9 cellular contexts compared by ENCODE assay signal in the genomic region with DNA sequence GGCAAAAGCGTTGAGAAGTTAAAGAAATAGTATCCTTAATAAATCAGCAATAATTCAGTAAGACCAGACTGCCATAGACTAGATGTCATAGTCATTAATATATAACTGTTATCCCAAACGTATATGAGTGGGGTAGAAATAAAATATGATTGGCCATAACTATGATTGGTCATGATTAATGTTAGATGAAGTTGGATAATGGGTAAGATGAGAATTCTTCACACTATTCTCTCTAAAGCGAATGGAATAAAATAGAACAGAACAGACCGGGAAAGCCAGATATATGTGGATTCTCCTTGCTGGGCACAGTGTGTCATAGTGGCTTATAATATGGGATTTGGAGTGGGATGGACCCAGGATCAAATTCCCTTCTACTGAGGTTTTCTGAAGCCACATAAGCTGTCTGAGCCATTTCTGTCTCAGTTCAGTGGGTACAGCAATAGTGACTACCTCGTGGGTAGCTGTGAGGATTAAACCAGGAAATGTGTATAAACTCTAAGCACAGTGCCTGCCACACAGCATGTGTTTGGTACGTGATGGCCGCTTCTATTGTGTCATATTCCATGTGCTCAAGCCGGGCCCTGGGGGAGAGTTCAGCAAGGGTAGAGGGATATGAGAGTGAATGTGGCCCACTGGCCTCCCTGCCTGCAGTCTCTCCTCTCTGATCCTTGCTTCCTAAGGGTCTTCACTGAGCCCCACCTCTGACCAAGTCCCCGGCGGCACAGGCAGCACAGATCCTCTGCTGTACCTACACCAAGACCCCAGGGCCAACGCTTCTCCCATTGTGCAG. TPM values are rescaled to one million over a fixed set of nuclear protein-coding genes. Genes with fewer than 3 reads are reported as not detected.
DNase-seq lines count a peak whose midpoint lies in the region; ATAC-seq and TF ChIP-seq lines count a peak whose summit lies in the region.
"Had no signal": no experiment of that assay in that cellular context is flagged by ENCODE, and none has a peak within 500 bp of the region (broad histone marks: within the 10 kb centered on the region; RNA-seq: fewer than 3 reads in every experiment).

No MANE protein-coding gene starts in this region.

- peaks cover 56% of the 10 kb centered on the region for H3K4me1 Mint-ChIP-seq in CD14-positive monocyte
- H3K4me1 Mint-ChIP-seq in activated naive CD8-positive, alpha-beta T cell treated with anti-CD3 and anti-CD28 coated beads for 36 hours: peaks cover 22% of the 10 kb centered on the region

- no peak overlapping the region for H3K4me3 ChIP-seq in testis

- H3K9me3 Mint-ChIP-seq in CD14-positive monocyte: peaks cover 0 to 4% (median 0%) of the 10 kb centered on the region in 7 donors
- H3K9me3 Mint-ChIP-seq in activated naive CD8-positive, alpha-beta T cell treated with anti-CD3 and anti-CD28 coated beads for 36 hours: no peaks in the 10 kb centered on the region
- H3K9me3 Mint-ChIP-seq: immature natural killer cell had no signal

- H3K9me3 ChIP-seq in testis: no peaks in the 10 kb centered on the region

- H3K27me3 ChIP-seq in testis: no peaks in the 10 kb centered on the region

- no peak for ATAC-seq in GM21381 (IDR thresholded peaks at IDR 0.05; ENCODE audit: unreplicated experiment)

- H3K27me3 Mint-ChIP-seq in CD14-positive monocyte (ENCODE audit: low read depth in 3 of 3): peaks cover 0 to 5% (median 0%) of the 10 kb centered on the region in 3 donors
- no peaks in the 10 kb centered on the region for H3K27me3 Mint-ChIP-seq in activated naive CD8-positive, alpha-beta T cell treated with anti-CD3 and anti-CD28 coated beads for 36 hours

- H3K4me1 ChIP-seq in testis: peaks cover 9% of the 10 kb centered on the region

- H3K4me3 Mint-ChIP-seq in CD14-positive monocyte: peak overlapping the region; percentile 12 to 52
- peak overlapping the region; percentile 22 for H3K4me3 Mint-ChIP-seq in activated naive CD8-positive, alpha-beta T cell treated with anti-CD3 and anti-CD28 coated beads for 36 hours
- H3K4me3 Mint-ChIP-seq: immature natural killer cell had no signal

- H3K27ac Mint-ChIP-seq in CD14-positive monocyte: peak overlapping the region; percentile 81 to 95 (median 89)
- peak overlapping the region; percentile 87 for H3K27ac Mint-ChIP-seq in activated naive CD8-positive, alpha-beta T cell treated with anti-CD3 and anti-CD28 coated beads for 36 hours

- DNase-seq in CD14-positive monocyte (ENCODE audit: low spot score) (no peak), HPDE6-E6E7 (ENCODE audit: extremely low spot score) (peak; percentile 57), myocyte (ENCODE audit: low read depth) (peak; percentile 65), testis (no peak), SW 1271 (lab: John Stamatoyannopoulos, UW) (no peak), NCI-H2196 treated with DMSO at 0.1 percent for 48 hours (lab: John Stamatoyannopoulos, UW; ENCODE audit: unreplicated experiment) (no peak)
- DNase-seq in activated naive CD8-positive, alpha-beta T cell treated with anti-CD3 and anti-CD28 coated beads for 36 hours: no peak

- intact Hi-C loops in CD14-positive monocyte (cut with micrococcal nuclease) (loop anchor here in 1 of 2 donors (5.0 to 10.0 kb wide), 2 partner anchors 77 to 199 kb away; no protein-coding TSS in a partner anchor), testis (cut with DNase I; ENCODE audit: low total_unique reads) (no loop called here)

- H3K36me3 Mint-ChIP-seq in CD14-positive monocyte: peaks cover 0 to 4% of the 10 kb centered on the region in 2 donors
- H3K36me3 Mint-ChIP-seq in activated naive CD8-positive, alpha-beta T cell treated with anti-CD3 and anti-CD28 coated beads for 36 hours: no peaks in the 10 kb centered on the region
- H3K36me3 Mint-ChIP-seq: immature natural killer cell had no signal

- TF ChIP-seq POLR2A in testis (IDR thresholded peaks at IDR 0.05): no peak

- H3K36me3 ChIP-seq in testis (ENCODE audit: low read depth, missing control alignments): no peaks in the 10 kb centered on the region

- WGBS in testis, 2 donors: 80 to 89% methylated on average over 11 of the region's 11 CpGs

- no peak overlapping the region for H3K27ac ChIP-seq in testis

- no peak for TF ChIP-seq CTCF in CD14-positive monocyte (IDR thresholded peaks at IDR 0.05)
- no peak for TF ChIP-seq CTCF in testis (IDR thresholded peaks at IDR 0.05)

RNA-seq across cellular contexts. Expression of a gene that starts 3.6 kb away (rescaled TPM):
- polyA plus RNA-seq in CD14-positive monocyte: 1 to 10 TPM; 1.3 to 2.1 TPM
- total RNA-seq in activated naive CD8-positive, alpha-beta T cell treated with anti-CD3 and anti-CD28 coated beads for 36 hours: under 1 TPM in 1 of 2 experiments, not detected in 1; 0.12 TPM
- 0.10 TPM in 1 of 2 replicates, not detected in the other for total RNA-seq in myocyte
- 0.19 TPM for polyA plus RNA-seq in myocyte (2012)
- under 1 TPM; 0.24 to 0.50 TPM for total RNA-seq in testis
- 0.69 TPM for polyA plus RNA-seq in testis (ENCODE audit: insufficient read depth, low read depth, low replicate concordance)

RNA-seq across cellular contexts. Expression of a gene that starts 24.0 kb away (rescaled TPM):
- 10 to 100 TPM; 10.3 to 21.6 TPM for polyA plus RNA-seq in CD14-positive monocyte
- total RNA-seq in activated naive CD8-positive, alpha-beta T cell treated with anti-CD3 and anti-CD28 coated beads for 36 hours: 100 to 1,000 TPM; 142 to 151 TPM
- 10.0 and 15.7 TPM in 2 replicates for total RNA-seq in myocyte
- 10.5 TPM for polyA plus RNA-seq in myocyte (2012)
- total RNA-seq in testis: 10 to 100 TPM; 12.0 to 14.9 TPM
- polyA plus RNA-seq in testis (ENCODE audit: insufficient read depth, low read depth, low replicate concordance): 10.3 TPM

RNA-seq across cellular contexts. Expression of a gene that starts 33.4 kb away (rescaled TPM):
- 100 to 1,000 TPM; 179 to 186 TPM for polyA plus RNA-seq in CD14-positive monocyte
- 100 to 1,000 TPM; 143 to 149 TPM for total RNA-seq in activated naive CD8-positive, alpha-beta T cell treated with anti-CD3 and anti-CD28 coated beads for 36 hours
- 255 and 327 TPM in 2 replicates for total RNA-seq in myocyte
- 339 TPM for polyA plus RNA-seq in myocyte (2012)
- 10 to 100 TPM; 68.0 to 90.8 TPM for total RNA-seq in testis
- 88.9 TPM for polyA plus RNA-seq in testis (ENCODE audit: insufficient read depth, low read depth, low replicate concordance)

Comparison
In these comparisons a context has a peak if more than half of its experiments do, and no peak if none do; other contexts are left out.
1. DNase-seq: peak in HPDE6-E6E7 (single experiment) and myocyte (single experiment); none in CD14-positive monocyte (single experiment), activated naive CD8-positive, alpha-beta T cell treated with anti-CD3 and anti-CD28 coated beads for 36 hours (single experiment), testis (single experiment), SW 1271 (0 of 2) and NCI-H2196 treated with DMSO at 0.1 percent for 48 hours (single experiment).